In genomic region chr2:239399404-239399999, GRCh38 we compare ENCODE assay signal across 8 cellular contexts. TPM values are rescaled to one million over a fixed set of nuclear protein-coding genes. Genes with fewer than 3 reads are reported as not detected.
DNase-seq lines count a peak whose midpoint lies in the region; ATAC-seq and TF ChIP-seq lines count a peak whose summit lies in the region.

No MANE protein-coding gene starts in this region.

- H3K27ac ChIP-seq in esophagus (ENCODE audit: low read depth in 2 of 2, low read length in 1 of 2), result peak overlapping the region; percentile 47 to 97

- 3 to 4% methylated on average over 9 of the region's 9 CpGs for WGBS in esophagus, 2 donors

- DNase-seq in DMS79 treated with DMSO at 0.1 percent for 48 hours (lab: John Stamatoyannopoulos, UW), result peak; percentile 46
- peak; percentile 34 for DNase-seq in NAMALWA (ENCODE audit: low spot score)
- DNase-seq in activated CD4-positive, alpha-beta memory T cell treated with anti-CD3 and anti-CD28 coated beads, Interleukin-2, amount 10 ng/mL, durations not matched to agents 7 days and 5 days, result peak; percentile 53
- DNase-seq in neural crest cell (ENCODE audit: low read depth, low spot score), result no peak
- DNase-seq in AG08395 (ENCODE audit: low spot score), result no peak
- no peak for DNase-seq in foreskin melanocyte

- no peak for ATAC-seq in GM19023 (IDR thresholded peaks at IDR 0.05; ENCODE audit: unreplicated experiment)

- no peaks in the 10 kb centered on the region for H3K9me3 Mint-ChIP-seq in activated CD4-positive, alpha-beta memory T cell treated with anti-CD3 and anti-CD28 coated beads, Interleukin-2, amount 10 ng/mL, durations not matched to agents 7 days and 5 days
- H3K9me3 Mint-ChIP-seq in neural crest cell, result peaks cover 5% of the 10 kb centered on the region

- CTCF ChIA-PET in activated CD4-positive, alpha-beta memory T cell treated with anti-CD3 and anti-CD28 coated beads, Interleukin-2, amount 10 ng/mL, durations not matched to agents 7 days and 5 days (lab: Charles Lee), result interaction anchor here (1.0 to 1.7 kb wide), 2 partner anchors 132 to 255 kb away, joined by 3 to 7 read pairs; no protein-coding TSS in a partner anchor

- no peaks in the 10 kb centered on the region for H3K27me3 ChIP-seq in esophagus (ENCODE audit: control insufficient read depth in 1 of 2, insufficient read depth in 2 of 2, low read length in 2 of 2)

- POLR2A ChIA-PET in activated CD4-positive, alpha-beta memory T cell treated with anti-CD3 and anti-CD28 coated beads, Interleukin-2, amount 10 ng/mL, durations not matched to agents 7 days and 5 days (lab: Charles Lee), result interaction anchor here (0.7 to 3.8 kb wide), 7 partner anchors 10 to 186 kb away, joined by 3 to 25 read pairs (median 6); no protein-coding TSS in a partner anchor

- H3K4me3 ChIP-seq in esophagus (ENCODE audit: low read depth in 1 of 2, low read length in 2 of 2), result peak overlapping the region; percentile 36 to 86

- H3K36me3 ChIP-seq in esophagus (ENCODE audit: control insufficient read depth in 2 of 2, insufficient read depth in 2 of 2, low read length in 1 of 2), result peaks cover 0 to 3% of the 10 kb centered on the region in 2 donors

- H3K27ac Mint-ChIP-seq in activated CD4-positive, alpha-beta memory T cell treated with anti-CD3 and anti-CD28 coated beads, Interleukin-2, amount 10 ng/mL, durations not matched to agents 7 days and 5 days, result peak overlapping the region; percentile 81
- H3K27ac Mint-ChIP-seq in neural crest cell (ENCODE audit: unreplicated experiment), result peak overlapping the region; percentile 8

- H3K36me3 Mint-ChIP-seq in activated CD4-positive, alpha-beta memory T cell treated with anti-CD3 and anti-CD28 coated beads, Interleukin-2, amount 10 ng/mL, durations not matched to agents 7 days and 5 days (ENCODE audit: low read depth), result peaks cover 12% of the 10 kb centered on the region
- H3K36me3 Mint-ChIP-seq in neural crest cell (ENCODE audit: low read depth), result no peaks in the 10 kb centered on the region

- H3K9me3 ChIP-seq in esophagus (ENCODE audit: control insufficient read depth in 2 of 2, insufficient read depth in 1 of 2, low read depth in 1 of 2, low read length in 1 of 2), result no peaks in the 10 kb centered on the region

- no peak for TF ChIP-seq CTCF in neural crest cell (conservative IDR thresholded peaks at IDR 0.05)

- peak overlapping the region; percentile 86 for H3K4me3 Mint-ChIP-seq in activated CD4-positive, alpha-beta memory T cell treated with anti-CD3 and anti-CD28 coated beads, Interleukin-2, amount 10 ng/mL, durations not matched to agents 7 days and 5 days
- H3K4me3 Mint-ChIP-seq in neural crest cell, result peak overlapping the region; percentile 96

- H3K27me3 Mint-ChIP-seq in activated CD4-positive, alpha-beta memory T cell treated with anti-CD3 and anti-CD28 coated beads, Interleukin-2, amount 10 ng/mL, durations not matched to agents 7 days and 5 days, result peaks cover 7% of the 10 kb centered on the region
- peaks cover 3% of the 10 kb centered on the region for H3K27me3 Mint-ChIP-seq in neural crest cell (ENCODE audit: low read depth)

- peaks cover 38% of the 10 kb centered on the region for H3K4me1 Mint-ChIP-seq in activated CD4-positive, alpha-beta memory T cell treated with anti-CD3 and anti-CD28 coated beads, Interleukin-2, amount 10 ng/mL, durations not matched to agents 7 days and 5 days
- peaks cover 63% of the 10 kb centered on the region for H3K4me1 Mint-ChIP-seq in neural crest cell

- peaks cover 3 to 6% of the 10 kb centered on the region in 2 donors for H3K4me1 ChIP-seq in esophagus (ENCODE audit: control insufficient read depth in 2 of 2, insufficient read depth in 2 of 2, low read length in 1 of 2)

RNA-seq across cellular contexts. Expression of gene HDAC4, which starts 1.3 kb away (rescaled TPM):
- total RNA-seq in activated CD4-positive, alpha-beta memory T cell treated with anti-CD3 and anti-CD28 coated beads, Interleukin-2, amount 10 ng/mL, durations not matched to agents 7 days and 5 days, result 10 to 100 TPM; 64.8 to 67.4 TPM
- 10 to 100 TPM in 1 of 2 donors, 1 to 10 TPM in 1; 5.9 to 10.2 TPM for polyA plus RNA-seq in esophagus
- 50.7 and 52.1 TPM in 2 replicates for total RNA-seq in neural crest cell

Comparison
In these comparisons a context has a peak if more than half of its experiments do, and no peak if none do; other contexts are left out.
1. DNase-seq: peak in DMS79 treated with DMSO at 0.1 percent for 48 hours (single experiment), NAMALWA (single experiment) and activated CD4-positive, alpha-beta memory T cell treated with anti-CD3 and anti-CD28 coated beads, Interleukin-2, amount 10 ng/mL, durations not matched to agents 7 days and 5 days (single experiment); none in neural crest cell (single experiment), AG08395 (single experiment) and foreskin melanocyte (single experiment).